In genomic region chr11:67349457-67349856, GRCh38 we compare ENCODE assay signal across 2 cellular contexts.
TF ChIP-seq lines count a peak whose summit lies in the region.

No MANE protein-coding gene starts in this region.

TF ChIP-seq in HEK293T, 16 proteins besides CTCF, POLR2A, EP300 and RAD21:
- TF ChIP-seq TARDBP (IDR thresholded peaks at IDR 0.05) = no peak

TF ChIP-seq in GM12878, 131 proteins besides CTCF, POLR2A, EP300 and RAD21:
- no peak for TF ChIP-seq E2F8 (IDR thresholded peaks at IDR 0.05; ENCODE audit: low read depth, partially characterized antibody)
- TF ChIP-seq CUX1 (IDR thresholded peaks at IDR 0.05; ENCODE audit: insufficient replicate concordance, low read depth, low read length) = no peak
- TF ChIP-seq YY1 (IDR thresholded peaks at IDR 0.05; ENCODE audit: low read depth, low read length) = no peak
- no peak for TF ChIP-seq MTA3 (IDR thresholded peaks at IDR 0.05; ENCODE audit: borderline replicate concordance, low read length)
- no peak for TF ChIP-seq CHD1 (IDR thresholded peaks at IDR 0.05; ENCODE audit: low read depth, low read length)
- TF ChIP-seq IRF3 (IDR thresholded peaks at IDR 0.05) = no peak
- TF ChIP-seq GATAD2B (conservative IDR thresholded peaks at IDR 0.05; ENCODE audit: low read depth) = no peak
- TF ChIP-seq ZNF207 (IDR thresholded peaks at IDR 0.05; ENCODE audit: borderline replicate concordance) = no peak
- TF ChIP-seq SUZ12 (IDR thresholded peaks at IDR 0.05; ENCODE audit: unreplicated experiment) = no peak
- no peak for TF ChIP-seq CBFB (IDR thresholded peaks at IDR 0.05; ENCODE audit: low read depth)
- TF ChIP-seq BCL11A (IDR thresholded peaks at IDR 0.05; ENCODE audit: low read depth, low read length) = no peak
- TF ChIP-seq SKIL (IDR thresholded peaks at IDR 0.05; ENCODE audit: low read depth, poor library complexity, severe bottlenecking) = no peak
- no peak for TF ChIP-seq ETV6 (conservative IDR thresholded peaks at IDR 0.05 in 1 of 2, IDR thresholded peaks at IDR 0.05 in 1 of 2; ENCODE audit: borderline replicate concordance in 1 of 2, low read depth in 1 of 2)
- TF ChIP-seq NKRF (conservative IDR thresholded peaks at IDR 0.05) = no peak
- TF ChIP-seq ESRRA (IDR thresholded peaks at IDR 0.05; ENCODE audit: low read length) = no peak
- TF ChIP-seq HDAC6 (IDR thresholded peaks at IDR 0.05; ENCODE audit: unreplicated experiment) = no peak
- TF ChIP-seq CREM (IDR thresholded peaks at IDR 0.05; ENCODE audit: low read depth) = no peak
- no peak for TF ChIP-seq CEBPZ (IDR thresholded peaks at IDR 0.05; ENCODE audit: low read depth, low read length)
- no peak for TF ChIP-seq E4F1 (IDR thresholded peaks at IDR 0.05; ENCODE audit: borderline replicate concordance, partially characterized antibody)
